Comparison of ENCODE assay signal across 10 cellular contexts in the genomic region with DNA sequence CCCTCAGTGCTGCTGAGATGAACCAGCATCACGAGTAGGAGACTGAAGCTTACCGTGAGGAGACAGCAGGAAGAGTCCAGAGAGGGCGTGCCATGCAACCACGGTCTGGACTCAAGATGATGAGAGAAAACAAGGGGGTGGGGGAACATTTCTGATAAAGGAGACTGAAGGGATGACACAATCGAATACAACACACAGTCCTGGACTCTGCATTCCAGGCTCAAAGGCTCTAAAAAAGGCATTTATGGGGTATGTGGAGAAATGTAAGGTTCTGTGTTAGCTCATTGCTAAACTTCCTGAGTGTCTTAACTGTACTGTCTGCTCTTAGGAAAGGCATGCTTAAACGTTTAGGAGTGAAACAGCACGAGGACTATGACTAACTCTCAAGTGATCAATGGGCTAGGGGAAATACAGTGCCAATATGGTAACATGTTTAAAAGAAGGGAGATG. TPM values are rescaled to one million over a fixed set of nuclear protein-coding genes. Genes with fewer than 3 reads are reported as not detected.
A peak's percentile ranks its signal among the peaks of the same experiment; 100 is the strongest.
DNase-seq lines count a peak whose midpoint lies in the region; ATAC-seq and TF ChIP-seq lines count a peak whose summit lies in the region.
"Had no signal": no experiment of that assay in that cellular context is flagged by ENCODE, and none has a peak within 500 bp of the region (broad histone marks: within the 10 kb centered on the region; RNA-seq: fewer than 3 reads in every experiment).

No MANE protein-coding gene starts in this region.

- ATAC-seq in GM21786 (IDR thresholded peaks at IDR 0.05; ENCODE audit: unreplicated experiment) (no peak), T-cell (replicated peaks in 1 of 4) (no peak)

- no peak for TF ChIP-seq CTCF in brain microvascular endothelial cell (IDR thresholded peaks at IDR 0.05; ENCODE audit: low read depth, low read length, missing control alignments)

- no peak overlapping the region for H3K4me3 Mint-ChIP-seq in T-cell

- no peaks in the 10 kb centered on the region for H3K9me3 Mint-ChIP-seq in T-cell

- in situ Hi-C loops in brain microvascular endothelial cell (cut with HindIII; ENCODE audit: low pct_ligation_motif_present, low sequenced_read_pairs) = no loop called here

- H3K4me1 Mint-ChIP-seq in T-cell = peaks cover 18 to 57% (median 50%) of the 10 kb centered on the region in 3 donors

- POLR2A ChIA-PET in T-cell (lab: Charles Lee) = interaction anchor here in 1 of 2 donors (0.7 kb wide), 1 partner anchor 290 kb away, joined by 3 read pairs; no protein-coding TSS in a partner anchor

- H3K27me3 ChIP-seq in brain microvascular endothelial cell (replicated peaks) (no peaks in the 10 kb centered on the region), muscle layer of duodenum (ENCODE audit: low read depth, low read length) (no peaks in the 10 kb centered on the region)

- H3K27ac ChIP-seq in brain microvascular endothelial cell (peak overlapping the region; percentile 86), muscle layer of duodenum (ENCODE audit: low read length) (peak overlapping the region; percentile 61)

- H3K36me3 Mint-ChIP-seq in T-cell = peaks cover 3% of the 10 kb centered on the region

- CTCF ChIA-PET in T-cell (lab: Charles Lee) = interaction anchor here in 1 of 2 donors (0.6 kb wide), 1 partner anchor 20 kb away, joined by 3 read pairs; no protein-coding TSS in a partner anchor

- H3K4me3 ChIP-seq in brain microvascular endothelial cell (ENCODE audit: low read depth, low read length) (no peak overlapping the region), muscle layer of duodenum (ENCODE audit: low read depth in 1 of 2, low read length in 2 of 2) (no peak overlapping the region)

- H3K27ac Mint-ChIP-seq in T-cell = peak overlapping the region in 1 of 2 donors; percentile 63

- DNase-seq in AG08395 (ENCODE audit: low spot score) = peak; percentile 59
- DNase-seq in HS-5 (ENCODE audit: low read depth) = peak; percentile 63
- DNase-seq in brain microvascular endothelial cell = peak; percentile 73
- DNase-seq in HuH-7 (ENCODE audit: low spot score) = no peak
- DNase-seq in HK-2 (ENCODE audit: unreplicated experiment) = no peak
- DNase-seq in T-cell = no peak
- DNase-seq: GDM1, NCI-H1436 treated with DMSO at 0.1 percent for 48 hours had no signal

- peaks cover 9 to 34% of the 10 kb centered on the region in 2 donors for H3K4me1 ChIP-seq in muscle layer of duodenum (ENCODE audit: control insufficient read depth in 1 of 2, insufficient read depth in 2 of 2, low read length in 2 of 2)

- H3K27me3 Mint-ChIP-seq in T-cell = peaks cover 0 to 28% of the 10 kb centered on the region in 2 donors

- H3K36me3 ChIP-seq in brain microvascular endothelial cell (replicated peaks) (no peaks in the 10 kb centered on the region), muscle layer of duodenum (ENCODE audit: control insufficient read depth in 1 of 2, insufficient read depth in 2 of 2, low read length in 2 of 2) (peaks cover 4 to 5% of the 10 kb centered on the region in 2 donors)

- H3K9me3 ChIP-seq in muscle layer of duodenum (ENCODE audit: control insufficient read depth in 1 of 2, low read length in 2 of 2) = no peaks in the 10 kb centered on the region

RNA-seq across cellular contexts. Expression of a gene that starts 20.6 kb away (rescaled TPM):
- total RNA-seq in T-cell = 100 to 1,000 TPM in 1 of 5 donors, 10 to 100 TPM in 4; 66.5 to 102 (median 85.0) TPM

RNA-seq across cellular contexts. Expression of a gene that starts 57.2 kb away (rescaled TPM):
- total RNA-seq in T-cell = 100 to 1,000 TPM in 3 of 5 donors, 10 to 100 TPM in 2; 84.9 to 129 (median 100) TPM

Comparison
In these comparisons a context has a peak if more than half of its experiments do, and no peak if none do; other contexts are left out.
1. DNase-seq: peak in AG08395 (single experiment), HS-5 (single experiment) and brain microvascular endothelial cell (single experiment); none in HuH-7 (single experiment), HK-2 (single experiment) and T-cell (0 of 34).